In genomic region chr17:50274945-50275221, GRCh38 we compare ENCODE assay signal across 19 cellular contexts. TPM values are rescaled to one million over a fixed set of nuclear protein-coding genes. Genes with fewer than 3 reads are reported as not detected.
DNase-seq lines count a peak whose midpoint lies in the region; ATAC-seq, FAIRE-seq and TF ChIP-seq lines count a peak whose summit lies in the region.
"Had no signal": no experiment of that assay in that cellular context is flagged by ENCODE, and none has a peak within 500 bp of the region (broad histone marks: within the 10 kb centered on the region; RNA-seq: fewer than 3 reads in every experiment).

No MANE protein-coding gene starts in this region.

- TF ChIP-seq CTCF in A549 (IDR thresholded peaks at IDR 0.05), result no peak
- TF ChIP-seq CTCF in GM20000 (IDR thresholded peaks at IDR 0.05; ENCODE audit: extremely low read depth, missing control alignments), result no peak

- POLR2A ChIA-PET in A549 (lab: Yijun Ruan, JAX), result interaction anchor here (2.1 to 2.6 kb wide), 2 partner anchors 14 to 74 kb away, joined by 12 to 24 read pairs; partner anchors contain the start of gene COL1A1

- ATAC-seq in A549, result no peak
- no peak for ATAC-seq in GM18858 (IDR thresholded peaks at IDR 0.05; ENCODE audit: unreplicated experiment)
- ATAC-seq: natural killer cell, sciatic nerve had no signal

- peak overlapping the region; percentile 77 to 91 for H3K27ac ChIP-seq in A549
- H3K27ac ChIP-seq in HUES64 (ENCODE audit: low read depth, low read length), result no peak overlapping the region
- H3K27ac ChIP-seq in duodenal mucosa (ENCODE audit: low read depth, low read length), result peak overlapping the region; percentile 73
- H3K27ac ChIP-seq in muscle layer of duodenum (ENCODE audit: low read length), result peak overlapping the region; percentile 62

- H3K9ac ChIP-seq in HUES64 (ENCODE audit: low read depth, low read length) (no peak overlapping the region), duodenal mucosa (ENCODE audit: low read depth in 1 of 2, low read length in 2 of 2) (peak overlapping the region; percentile 72 to 92)

- TF ChIP-seq POLR2A in A549 (IDR thresholded peaks at IDR 0.05; ENCODE audit: low read length), result no peak

- TF ChIP-seq RAD21 in A549 (conservative IDR thresholded peaks at IDR 0.05 in 1 of 2, IDR thresholded peaks at IDR 0.05 in 1 of 2), result no peak

- TF ChIP-seq EP300 in A549 (IDR thresholded peaks at IDR 0.05), result no peak

- H3K27me3 ChIP-seq in HUES64 (ENCODE audit: insufficient read depth, low read length), result peaks cover 4% of the 10 kb centered on the region; the same call in 1 of the 2 replicates
- peaks cover 0 to 7% of the 10 kb centered on the region in 2 donors for H3K27me3 ChIP-seq in duodenal mucosa (ENCODE audit: control insufficient read depth in 1 of 2, insufficient read depth in 2 of 2, low read length in 2 of 2)
- peaks cover 4% of the 10 kb centered on the region for H3K27me3 ChIP-seq in muscle layer of duodenum (ENCODE audit: low read depth, low read length)

- H3K4me3 ChIP-seq in A549 (peak overlapping the region; percentile 51), HUES64 (ENCODE audit: low read length) (peak overlapping the region; percentile 59), duodenal mucosa (ENCODE audit: low read depth in 1 of 2, low read length in 2 of 2) (peak overlapping the region; percentile 75 to 92), muscle layer of duodenum (ENCODE audit: low read depth in 1 of 2, low read length in 2 of 2) (peak overlapping the region in 1 of 2 donors; percentile 27)

- DNase-seq in A549 (ENCODE audit: low read depth in 1 of 2, low spot score in 1 of 2), result no peak
- DNase-seq in GM20000 (ENCODE audit: low spot score), result no peak
- no peak for DNase-seq in NCI-H748 treated with DMSO at 0.1 percent for 48 hours (lab: John Stamatoyannopoulos, UW)
- no peak for DNase-seq in SHP77 (lab: John Stamatoyannopoulos, UW)
- DNase-seq: activated CD4-positive, CD25-positive, alpha-beta regulatory T cell; activated CD8-positive, alpha-beta memory T cell treated with anti-CD3 and anti-CD28 coated beads, Interleukin-2, amount 50 U/mL, for 48 hours; cerebellar nuclear complex; glutamatergic neuron; natural killer cell; NCI-H187; stimulated activated naive CD4-positive, alpha-beta T cell; SW 1271 had no signal

- peaks cover 6% of the 10 kb centered on the region for H3K36me3 ChIP-seq in HUES64 (ENCODE audit: insufficient read depth, low read length)
- H3K36me3 ChIP-seq in duodenal mucosa (ENCODE audit: control insufficient read depth in 1 of 2, insufficient read depth in 2 of 2, low read length in 2 of 2), result peaks cover 0 to 5% of the 10 kb centered on the region in 2 donors
- no peaks in the 10 kb centered on the region for H3K36me3 ChIP-seq in muscle layer of duodenum (ENCODE audit: control insufficient read depth in 1 of 2, insufficient read depth in 2 of 2, low read length in 2 of 2)
- H3K36me3 ChIP-seq: HAP-1 had no signal

- peak overlapping the region; percentile 94 for H3K4me2 ChIP-seq in A549

- CTCF ChIA-PET in A549 (lab: Yijun Ruan, JAX), result interaction anchor here (0.8 to 41.2 kb wide), 12 partner anchors 8 to 164 kb away, joined by 3 to 1256 read pairs (median 6); partner anchors contain the start of genes COL1A1 and LRRC59

- H3K4me1 ChIP-seq in A549 (peaks cover 72% of the 10 kb centered on the region), HUES64 (ENCODE audit: insufficient read depth, low read length) (peaks cover 54% of the 10 kb centered on the region), duodenal mucosa (ENCODE audit: control insufficient read depth in 1 of 2, insufficient read depth in 2 of 2, low read length in 2 of 2) (peaks cover 34 to 40% of the 10 kb centered on the region in 2 donors), muscle layer of duodenum (ENCODE audit: control insufficient read depth in 1 of 2, insufficient read depth in 2 of 2, low read length in 2 of 2) (peaks cover 3 to 28% of the 10 kb centered on the region in 2 donors)

- FAIRE-seq in A549 (lab: Jason Lieb, UNC), result no peak
- FAIRE-seq: D721Med had no signal

- 47% methylated on average over 3 of the region's 3 CpGs for WGBS in A549 (ENCODE audit: missing lambda C conversion rate)
- WGBS in HUES64, result 82% methylated on average over 3 of the region's 3 CpGs

- H3K9me3 ChIP-seq in A549, result no peaks in the 10 kb centered on the region
- H3K9me3 ChIP-seq in HUES64 (ENCODE audit: insufficient read depth, low read depth, low read length), result no peaks in the 10 kb centered on the region
- no peaks in the 10 kb centered on the region for H3K9me3 ChIP-seq in duodenal mucosa (ENCODE audit: control insufficient read depth in 1 of 2, low read length in 2 of 2)
- no peaks in the 10 kb centered on the region for H3K9me3 ChIP-seq in muscle layer of duodenum (ENCODE audit: control insufficient read depth in 1 of 2, low read length in 2 of 2)
- H3K9me3 ChIP-seq: HAP-1 had no signal

TF ChIP-seq in A549, 52 proteins besides CTCF, POLR2A, EP300 and RAD21:
- TF ChIP-seq MAFK (IDR thresholded peaks at IDR 0.05; ENCODE audit: partially characterized antibody), result no peak
- TF ChIP-seq MAZ (IDR thresholded peaks at IDR 0.05; ENCODE audit: borderline replicate concordance, low read depth, low read length), result no peak
TF ChIP-seq in A549: peak in this region for 0.

RNA-seq across cellular contexts. Expression of gene TMEM92, which starts 0.6 kb away (rescaled TPM):
- polyA plus RNA-seq in A549 (2011; rRNA removed), result 10.3 and 11.9 TPM in 2 replicates
- polyA plus RNA-seq in A549 (2012; cell fraction: cytosol; rRNA removed), result 14.4 and 16.7 TPM in 2 replicates
- 17.9 and 18.6 TPM in 2 replicates for polyA plus RNA-seq in A549 (2012; cell fraction: nucleus; rRNA removed)
- 22.7 to 27.5 TPM (median 25.1 TPM) in 3 replicates for polyA plus RNA-seq in A549 (2017; fragmentation: RNase III; extraction: RNeasy Plus Mini Kit Qiagen cat#74134 plus additional on column Dnase treatment)
- polyA minus RNA-seq in A549 (2011; rRNA and poly(A)+ RNA removed), result 11.4 and 13.0 TPM in 2 replicates
- 10.0 TPM for polyA plus RNA-seq in HUES64 (2013, experiment 1 of 2)
- 13.6 TPM for polyA plus RNA-seq in HUES64 (2013, experiment 2 of 2)
